10 cellular contexts compared by ENCODE assay signal in genomic region chr1:86912501-86912900, GRCh38. TPM values are rescaled to one million over a fixed set of nuclear protein-coding genes. Genes with fewer than 3 reads are reported as not detected.
DNase-seq lines count a peak whose midpoint lies in the region; ATAC-seq, FAIRE-seq and TF ChIP-seq lines count a peak whose summit lies in the region.
"Had no signal": no experiment of that assay in that cellular context is flagged by ENCODE, and none has a peak within 500 bp of the region (broad histone marks: within the 10 kb centered on the region; RNA-seq: fewer than 3 reads in every experiment).

No MANE protein-coding gene starts in this region.

- H3K4me3 ChIP-seq in A549 (peak overlapping the region; percentile 81), astrocyte (ENCODE audit: insufficient read depth, low read depth, low read length) (peak overlapping the region; percentile 97)

- no peak for TF ChIP-seq RAD21 in A549 (conservative IDR thresholded peaks at IDR 0.05 in 1 of 2, IDR thresholded peaks at IDR 0.05 in 1 of 2)

- TF ChIP-seq CTCF in A549 (IDR thresholded peaks at IDR 0.05): no peak
- TF ChIP-seq CTCF in astrocyte (IDR thresholded peaks at IDR 0.05; ENCODE audit: insufficient read depth, low read depth, low read length): no peak

- no peaks in the 10 kb centered on the region for H3K27me3 ChIP-seq in astrocyte (ENCODE audit: insufficient read depth, low read length)

- no peak overlapping the region for H3K4me3 Mint-ChIP-seq in astrocyte (ENCODE audit: unreplicated experiment)

- DNase-seq in A549 (ENCODE audit: low read depth in 1 of 2, low spot score in 1 of 2): no peak
- no peak for DNase-seq in GM19239 (ENCODE audit: insufficient read length, low spot score)
- no peak for DNase-seq in astrocyte (ENCODE audit: low read depth)
- peak; percentile 17 for DNase-seq in kidney tubule cell (ENCODE audit: low spot score)
- no peak for DNase-seq in NCI-H2171 (lab: John Stamatoyannopoulos, UW)
- DNase-seq in stimulated activated CD4-positive, alpha-beta T cell treated with anti-CD3 and anti-CD28 coated beads, Interleukin-12 subunit alpha, Interleukin-12 subunit beta, amount 100 ng/mL, for 4 hours: no peak
- DNase-seq in stimulated activated CD4-positive, alpha-beta T cell treated with anti-CD3 and anti-CD28 coated beads, Interleukin-4, amount 100 ng/mL, for 1 hour: no peak
- DNase-seq: stimulated activated CD4-positive, alpha-beta T cell treated with anti-CD3 and anti-CD28 coated beads, Interleukin-4, amount 100 ng/mL, for 24 hours had no signal

- no peaks in the 10 kb centered on the region for H3K27me3 Mint-ChIP-seq in astrocyte (ENCODE audit: low read depth, unreplicated experiment)

- H3K9me3 ChIP-seq in A549 (no peaks in the 10 kb centered on the region), astrocyte (ENCODE audit: insufficient read depth, low read depth, low read length) (no peaks in the 10 kb centered on the region)

- H4K20me1 ChIP-seq in astrocyte (ENCODE audit: insufficient read depth, low read length): peaks cover 64% of the 10 kb centered on the region

- H3K36me3 Mint-ChIP-seq in astrocyte (ENCODE audit: low read depth, unreplicated experiment): peaks cover 9% of the 10 kb centered on the region

- POLR2A ChIA-PET in A549 (lab: Yijun Ruan, JAX): interaction anchor here (1.7 kb wide), 1 partner anchor 79 kb away, joined by 3 read pairs; no protein-coding TSS in a partner anchor

- H3K4me1 ChIP-seq in A549 (peaks cover 16% of the 10 kb centered on the region), astrocyte (ENCODE audit: insufficient read depth, low read length) (peaks cover 7% of the 10 kb centered on the region)

- H3K9ac ChIP-seq in astrocyte (ENCODE audit: low read length): peak overlapping the region; percentile 97

- H3K27ac ChIP-seq in A549 (0 out of 6 replicates have a peak overlapping the region, but pooled peaks of 1 of the 2 experiments have one; percentile 91), astrocyte (ENCODE audit: low read depth, low read length) (no peak overlapping the region)

- H3K79me2 ChIP-seq in astrocyte (ENCODE audit: insufficient read depth, low read length): peaks cover 94% of the 10 kb centered on the region

- CTCF ChIA-PET in A549 (lab: Yijun Ruan, JAX): interaction anchor here (1.0 to 1.8 kb wide), 2 partner anchors 52 to 79 kb away, joined by 3 to 8 read pairs; no protein-coding TSS in a partner anchor

- H3K4me1 Mint-ChIP-seq in astrocyte (ENCODE audit: low read depth, unreplicated experiment): peaks cover 27% of the 10 kb centered on the region

- ATAC-seq in A549 (no peak), HG03108 (IDR thresholded peaks at IDR 0.05; ENCODE audit: unreplicated experiment) (no peak)

- no peaks in the 10 kb centered on the region for H3K9me3 Mint-ChIP-seq in astrocyte (ENCODE audit: unreplicated experiment)

- no peak for TF ChIP-seq POLR2A in A549 (IDR thresholded peaks at IDR 0.05; ENCODE audit: low read length)

- H3K4me2 ChIP-seq in A549: peak overlapping the region; percentile 99
- H3K4me2 ChIP-seq in astrocyte (ENCODE audit: low read length): peak overlapping the region; percentile 93

- no peak overlapping the region for H2AFZ ChIP-seq in astrocyte (ENCODE audit: low read depth, low read length)

- 57% methylated on average over 5 of the region's 5 CpGs for WGBS in A549 (ENCODE audit: missing lambda C conversion rate)

- peaks cover 5% of the 10 kb centered on the region for H3K36me3 ChIP-seq in astrocyte (ENCODE audit: insufficient read depth, low read length)

- TF ChIP-seq EP300 in A549 (IDR thresholded peaks at IDR 0.05): no peak

- peak overlapping the region; percentile 5 for H3K27ac Mint-ChIP-seq in astrocyte (ENCODE audit: unreplicated experiment)

- no peak for FAIRE-seq in A549 (lab: Jason Lieb, UNC)
- FAIRE-seq in GM19239 (lab: Jason Lieb, UNC): peak; percentile 39
- FAIRE-seq in astrocyte (lab: Jason Lieb, UNC): no peak
- FAIRE-seq: endometrium had no signal

TF ChIP-seq in A549, 52 proteins besides CTCF, POLR2A, EP300 and RAD21 (continues in another document):
- no peak for TF ChIP-seq ZSCAN20 (CRISPR knock-in tag; IDR thresholded peaks at IDR 0.05)
- TF ChIP-seq JUN (IDR thresholded peaks at IDR 0.05): no peak
- no peak for TF ChIP-seq CHD2 (IDR thresholded peaks at IDR 0.05; ENCODE audit: low read length, partially characterized antibody)
- no peak for TF ChIP-seq HEYL (CRISPR knock-in tag; IDR thresholded peaks at IDR 0.05)
- TF ChIP-seq POLR2AphosphoS2 (conservative IDR thresholded peaks at IDR 0.05; ENCODE audit: low read length): no peak
- no peak for TF ChIP-seq REST (IDR thresholded peaks at IDR 0.05)
- no peak for TF ChIP-seq RARB (CRISPR knock-in tag; IDR thresholded peaks at IDR 0.05)
- no peak for TF ChIP-seq FOXS1 (CRISPR knock-in tag; IDR thresholded peaks at IDR 0.05)
- no peak for TF ChIP-seq ZFP36 (IDR thresholded peaks at IDR 0.05; ENCODE audit: borderline replicate concordance, partially characterized antibody)
- no peak for TF ChIP-seq ZC3H11A (IDR thresholded peaks at IDR 0.05)
- no peak for TF ChIP-seq HOXA7 (CRISPR knock-in tag; IDR thresholded peaks at IDR 0.05)
- no peak for TF ChIP-seq MYC (IDR thresholded peaks at IDR 0.05; ENCODE audit: borderline replicate concordance, low read length)
- TF ChIP-seq EHMT2 (IDR thresholded peaks at IDR 0.05; ENCODE audit: low read depth): no peak
- TF ChIP-seq HES2 (IDR thresholded peaks at IDR 0.05): no peak
- no peak for TF ChIP-seq PBX3 (IDR thresholded peaks at IDR 0.05)
- TF ChIP-seq, protein P1, sequence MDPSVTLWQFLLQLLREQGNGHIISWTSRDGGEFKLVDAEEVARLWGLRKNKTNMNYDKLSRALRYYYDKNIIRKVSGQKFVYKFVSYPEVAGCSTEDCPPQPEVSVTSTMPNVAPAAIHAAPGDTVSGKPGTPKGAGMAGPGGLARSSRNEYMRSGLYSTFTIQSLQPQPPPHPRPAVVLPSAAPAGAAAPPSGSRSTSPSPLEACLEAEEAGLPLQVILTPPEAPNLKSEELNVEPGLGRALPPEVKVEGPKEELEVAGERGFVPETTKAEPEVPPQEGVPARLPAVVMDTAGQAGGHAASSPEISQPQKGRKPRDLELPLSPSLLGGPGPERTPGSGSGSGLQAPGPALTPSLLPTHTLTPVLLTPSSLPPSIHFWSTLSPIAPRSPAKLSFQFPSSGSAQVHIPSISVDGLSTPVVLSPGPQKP (IDR thresholded peaks at IDR 0.05; ENCODE audit: low read depth, low read length): no peak

RNA-seq across cellular contexts. Expression of gene SELENOF, which starts 1.4 kb away (rescaled TPM):
- 247 and 311 TPM in 2 replicates for polyA plus RNA-seq in A549 (2011; rRNA removed)
- polyA plus RNA-seq in A549 (2012; cell fraction: cytosol; rRNA removed): 83.8 and 85.4 TPM in 2 replicates
- 13.8 and 22.7 TPM in 2 replicates for polyA plus RNA-seq in A549 (2012; cell fraction: nucleus; rRNA removed)
- 165 to 170 TPM (median 166 TPM) in 3 replicates for polyA plus RNA-seq in A549 (2017; fragmentation: RNase III; extraction: RNeasy Plus Mini Kit Qiagen cat#74134 plus additional on column Dnase treatment)
- 38.0 and 50.8 TPM in 2 replicates for polyA minus RNA-seq in A549 (2011; rRNA and poly(A)+ RNA removed)
- 193 and 204 TPM in 2 replicates for total RNA-seq in astrocyte

RNA-seq across cellular contexts. Expression of gene HS2ST1, which starts 1.9 kb away (rescaled TPM):
- polyA plus RNA-seq in A549 (2011; rRNA removed): 26.7 and 27.2 TPM in 2 replicates
- polyA plus RNA-seq in A549 (2012; cell fraction: cytosol; rRNA removed): 3.9 and 4.6 TPM in 2 replicates
- polyA plus RNA-seq in A549 (2012; cell fraction: nucleus; rRNA removed): 1.5 and 2.4 TPM in 2 replicates
- polyA plus RNA-seq in A549 (2017; fragmentation: RNase III; extraction: RNeasy Plus Mini Kit Qiagen cat#74134 plus additional on column Dnase treatment): 13.5 to 15.7 TPM (median 15.3 TPM) in 3 replicates
- polyA minus RNA-seq in A549 (2011; rRNA and poly(A)+ RNA removed): 9.2 and 12.9 TPM in 2 replicates
- total RNA-seq in astrocyte: 34.7 and 38.7 TPM in 2 replicates
